10 cellular contexts compared by ENCODE assay signal in genomic region chr16:85444879-85445778, GRCh38.
DNase-seq lines count a peak whose midpoint lies in the region; ATAC-seq and TF ChIP-seq lines count a peak whose summit lies in the region.
"Had no signal": no experiment of that assay in that cellular context is flagged by ENCODE, and none has a peak within 500 bp of the region (broad histone marks: within the 10 kb centered on the region; RNA-seq: fewer than 3 reads in every experiment).

No MANE protein-coding gene starts in this region.

- H3K9ac ChIP-seq in mucosa of rectum (ENCODE audit: low read depth in 1 of 2, low read length in 2 of 2): peak overlapping the region in 1 of 2 donors; percentile 30

- peaks cover 54 to 55% of the 10 kb centered on the region in 2 donors for H3K4me1 ChIP-seq in mucosa of rectum (ENCODE audit: control insufficient read depth in 2 of 2, insufficient read depth in 2 of 2, low read length in 2 of 2)
- peaks cover 12% of the 10 kb centered on the region for H3K4me1 ChIP-seq in upper lobe of right lung

- H3K27ac ChIP-seq in mucosa of rectum (ENCODE audit: low read depth in 2 of 2, low read length in 2 of 2): peak overlapping the region; percentile 62 to 77
- no peak overlapping the region for H3K27ac ChIP-seq in upper lobe of right lung
- H3K27ac ChIP-seq: esophagus squamous epithelium, tibial artery had no signal

- no peak for TF ChIP-seq CTCF in upper lobe of right lung (IDR thresholded peaks at IDR 0.05)

- no peaks in the 10 kb centered on the region for H3K9me3 ChIP-seq in mucosa of rectum (ENCODE audit: control insufficient read depth in 2 of 2, low read length in 2 of 2)
- no peaks in the 10 kb centered on the region for H3K9me3 ChIP-seq in upper lobe of right lung
- H3K9me3 ChIP-seq: esophagus squamous epithelium, tibial artery had no signal

- ATAC-seq in HG03342 (IDR thresholded peaks at IDR 0.05; ENCODE audit: unreplicated experiment) (no peak), upper lobe of right lung (no peak), left lobe of liver (no peak)

- H3K36me3 ChIP-seq in mucosa of rectum (ENCODE audit: control insufficient read depth in 2 of 2, insufficient read depth in 2 of 2, low read length in 2 of 2) (no peaks in the 10 kb centered on the region), upper lobe of right lung (no peaks in the 10 kb centered on the region)
- H3K36me3 ChIP-seq: esophagus squamous epithelium had no signal

- DNase-seq in DMS153 (lab: John Stamatoyannopoulos, UW) (peak; percentile 89), NCI-H1436 treated with DMSO at 0.1 percent for 48 hours (lab: John Stamatoyannopoulos, UW) (peak; percentile 87), RPMI8226 (peak; percentile 91), upper lobe of right lung (no peak), left lobe of liver (ENCODE audit: low spot score) (no peak)
- DNase-seq in stimulated activated CD4-positive, alpha-beta T cell treated with anti-CD3 and anti-CD28 coated beads, Interleukin-4, amount 100 ng/mL, for 24 hours: no peak
- DNase-seq: esophagus squamous epithelium, tibial artery had no signal

- H3K4me3 ChIP-seq in mucosa of rectum (ENCODE audit: low read length in 2 of 2) (no peak overlapping the region), upper lobe of right lung (no peak overlapping the region)
- H3K4me3 ChIP-seq: esophagus squamous epithelium, tibial artery had no signal

- H3K27me3 ChIP-seq in mucosa of rectum (ENCODE audit: control insufficient read depth in 2 of 2, insufficient read depth in 2 of 2, low read length in 2 of 2): no peaks in the 10 kb centered on the region
- no peaks in the 10 kb centered on the region for H3K27me3 ChIP-seq in upper lobe of right lung
- H3K27me3 ChIP-seq: tibial artery had no signal

- intact Hi-C loops in upper lobe of right lung (cut with DNase I): no loop called here

Comparison
In these comparisons a context has a peak if more than half of its experiments do, and no peak if none do; other contexts are left out.
1. DNase-seq: peak in DMS153 (single experiment), NCI-H1436 treated with DMSO at 0.1 percent for 48 hours (single experiment) and RPMI8226 (single experiment); none in stimulated activated CD4-positive, alpha-beta T cell treated with anti-CD3 and anti-CD28 coated beads, Interleukin-4, amount 100 ng/mL, for 24 hours (single experiment), upper lobe of right lung (single experiment) and left lobe of liver (single experiment).